In genomic region chr3:194030372-194030771, GRCh38 we compare ENCODE assay signal across 19 cellular contexts.
A peak's percentile ranks its signal among the peaks of the same experiment; 100 is the strongest.
DNase-seq lines count a peak whose midpoint lies in the region; ATAC-seq and TF ChIP-seq lines count a peak whose summit lies in the region.
"Had no signal": no experiment of that assay in that cellular context is flagged by ENCODE, and none has a peak within 500 bp of the region (broad histone marks: within the 10 kb centered on the region; RNA-seq: fewer than 3 reads in every experiment).

No MANE protein-coding gene starts in this region.

- H2AK5ac ChIP-seq in neuronal stem cell (ENCODE audit: low read depth, low read length), result no peak overlapping the region

- no peak overlapping the region for H4K8ac ChIP-seq in neuronal stem cell (ENCODE audit: low read depth, low read length)

- H3K9me3 ChIP-seq in neuronal stem cell (replicated peaks in 1 of 2; ENCODE audit: control insufficient read depth in 2 of 2, insufficient read depth in 1 of 2, low read depth in 1 of 2, low read length in 2 of 2) (peaks cover 0 to 3% of the 10 kb centered on the region in 2 donors), tibial artery (no peaks in the 10 kb centered on the region)
- H3K9me3 ChIP-seq: Caco-2, HAP-1 had no signal

- H3K4me3 ChIP-seq in neuronal stem cell (ENCODE audit: low read length in 2 of 2) (no peak overlapping the region), tibial artery (no peak overlapping the region)
- H3K4me3 ChIP-seq: dorsolateral prefrontal cortex, HAP-1 had no signal

- no peak for TF ChIP-seq CTCF in tibial artery (IDR thresholded peaks at IDR 0.05)

- WGBS in neuronal stem cell (ENCODE audit: extremely low coverage in 2 of 2, insufficient read length in 2 of 2, insufficient replicate concordance in 1 of 2), 2 donors, result no CpG with 5 or more reads among the region's 4 CpGs

- H3K27ac ChIP-seq in neuronal stem cell (replicated peaks; ENCODE audit: low read length) (no peak overlapping the region), tibial artery (no peak overlapping the region)
- H3K27ac ChIP-seq: dorsolateral prefrontal cortex had no signal

- H3K14ac ChIP-seq in neuronal stem cell (ENCODE audit: low read length), result no peak overlapping the region

- no peak overlapping the region for H4K91ac ChIP-seq in neuronal stem cell (ENCODE audit: low read depth, low read length, poor library complexity)

- H3K36me3 ChIP-seq in neuronal stem cell (replicated peaks in 1 of 2; ENCODE audit: control insufficient read depth in 2 of 2, insufficient read depth in 2 of 2, low read length in 2 of 2) (no peaks in the 10 kb centered on the region), tibial artery (no peaks in the 10 kb centered on the region)
- H3K36me3 ChIP-seq: HAP-1 had no signal

- H3K27me3 ChIP-seq in neuronal stem cell (ENCODE audit: control insufficient read depth in 3 of 3, insufficient read depth in 3 of 3, low read depth in 1 of 3, low read length in 3 of 3) (no peaks in the 10 kb centered on the region), tibial artery (peaks cover 0 to 35% of the 10 kb centered on the region in 2 donors)

- no peak overlapping the region for H3K4ac ChIP-seq in neuronal stem cell (ENCODE audit: low read length)

- no peak overlapping the region for H2BK120ac ChIP-seq in neuronal stem cell (ENCODE audit: low read depth, low read length)

- H3K4me1 ChIP-seq in neuronal stem cell (ENCODE audit: control insufficient read depth in 2 of 2, insufficient read depth in 1 of 2, low read depth in 1 of 2, low read length in 2 of 2), result peaks cover 15 to 16% of the 10 kb centered on the region in 2 donors
- H3K4me1 ChIP-seq in tibial artery, result no peaks in the 10 kb centered on the region

- no peak overlapping the region for H3K23ac ChIP-seq in neuronal stem cell (ENCODE audit: low read depth, low read length, poor library complexity)

- H2BK5ac ChIP-seq in neuronal stem cell (ENCODE audit: low read length), result no peak overlapping the region

- H2BK12ac ChIP-seq in neuronal stem cell (ENCODE audit: low read length), result no peak overlapping the region

- H3K79me1 ChIP-seq in neuronal stem cell (ENCODE audit: low read depth, low read length), result no peaks in the 10 kb centered on the region

- H3K9ac ChIP-seq in neuronal stem cell (ENCODE audit: low read depth, low read length, poor library complexity), result no peak overlapping the region

- no peak overlapping the region for H3K4me2 ChIP-seq in neuronal stem cell (ENCODE audit: insufficient read depth, low read length, poor library complexity, severe bottlenecking)

- DNase-seq in DMS79 (lab: John Stamatoyannopoulos, UW) (peak; percentile 99), NCI-H2029 (lab: John Stamatoyannopoulos, UW) (peak; percentile 78), RPMI8226 (peak; percentile 96), left lobe of liver (ENCODE audit: low spot score) (peak; percentile 91), neuronal stem cell (ENCODE audit: low spot score) (no peak), tibial artery (no peak)
- no peak for DNase-seq in stimulated activated CD4-positive, alpha-beta T cell treated with anti-CD3 and anti-CD28 coated beads, Interleukin-2, amount 100 ng/mL, for 48 hours
- DNase-seq: activated CD4-positive, alpha-beta T cell treated with anti-CD3 and anti-CD28 coated beads, Interleukin-2, amount 10 ng/mL, durations not matched to agents 7 days and 5 days; activated naive CD4-positive, alpha-beta T cell treated with anti-CD3 and anti-CD28 coated beads, Interleukin-2, amount 50 U/mL, for 16 hours; Caco-2; dorsolateral prefrontal cortex; midbrain; NCI-H524 treated with DMSO at 0.1 percent for 48 hours; nucleus accumbens; stimulated activated CD4-positive, alpha-beta T cell treated with anti-CD3 and anti-CD28 coated beads, Interleukin-1b, Interleukin-23, amount 100 ng/mL, for 48 hours had no signal

- ATAC-seq in left lobe of liver (peak; percentile 41), GM18502 (IDR thresholded peaks at IDR 0.05; ENCODE audit: poor library complexity, unreplicated experiment) (no peak)
- ATAC-seq: Panc1, sciatic nerve had no signal

- H2BK15ac ChIP-seq in neuronal stem cell (ENCODE audit: low read length), result no peak overlapping the region

- H3K18ac ChIP-seq in neuronal stem cell (ENCODE audit: low read length), result no peak overlapping the region

- intact Hi-C loops in tibial artery (cut with DNase I; ENCODE audit: low total_unique reads), result no loop called here

- H2AFZ ChIP-seq in neuronal stem cell (ENCODE audit: low read length), result no peak overlapping the region

Comparison
In these comparisons a context has a peak if more than half of its experiments do, and no peak if none do; other contexts are left out.
1. DNase-seq: peak in DMS79 (single experiment), NCI-H2029 (single experiment), RPMI8226 (single experiment) and left lobe of liver (single experiment); none in neuronal stem cell (single experiment), tibial artery (0 of 2) and stimulated activated CD4-positive, alpha-beta T cell treated with anti-CD3 and anti-CD28 coated beads, Interleukin-2, amount 100 ng/mL, for 48 hours (0 of 2).